1 cellular context compared by ENCODE assay signal in genomic region chr21:43733060-43733459, GRCh38.
TF ChIP-seq lines count a peak whose summit lies in the region.

No MANE protein-coding gene starts in this region.

TF ChIP-seq in A549, 52 proteins besides CTCF, POLR2A, EP300 and RAD21 (continued from another document):
- TF ChIP-seq HMGXB4 (CRISPR knock-in tag; IDR thresholded peaks at IDR 0.05; ENCODE audit: borderline replicate concordance) (no peak), MAZ (IDR thresholded peaks at IDR 0.05; ENCODE audit: borderline replicate concordance, low read depth, low read length) (no peak), RCOR1 (IDR thresholded peaks at IDR 0.05; ENCODE audit: low read depth, low read length) (no peak), CEBPB (IDR thresholded peaks at IDR 0.05) (no peak), RNF2 (IDR thresholded peaks at IDR 0.05; ENCODE audit: borderline replicate concordance, low read depth) (no peak), ZFP36 (IDR thresholded peaks at IDR 0.05; ENCODE audit: borderline replicate concordance, partially characterized antibody) (no peak), USF2 (IDR thresholded peaks at IDR 0.05) (no peak), HOXB5 (CRISPR knock-in tag; IDR thresholded peaks at IDR 0.05) (no peak), SMC3 (IDR thresholded peaks at IDR 0.05) (no peak)
